ENCODE assay signal across 1 cellular context in the genomic region with DNA sequence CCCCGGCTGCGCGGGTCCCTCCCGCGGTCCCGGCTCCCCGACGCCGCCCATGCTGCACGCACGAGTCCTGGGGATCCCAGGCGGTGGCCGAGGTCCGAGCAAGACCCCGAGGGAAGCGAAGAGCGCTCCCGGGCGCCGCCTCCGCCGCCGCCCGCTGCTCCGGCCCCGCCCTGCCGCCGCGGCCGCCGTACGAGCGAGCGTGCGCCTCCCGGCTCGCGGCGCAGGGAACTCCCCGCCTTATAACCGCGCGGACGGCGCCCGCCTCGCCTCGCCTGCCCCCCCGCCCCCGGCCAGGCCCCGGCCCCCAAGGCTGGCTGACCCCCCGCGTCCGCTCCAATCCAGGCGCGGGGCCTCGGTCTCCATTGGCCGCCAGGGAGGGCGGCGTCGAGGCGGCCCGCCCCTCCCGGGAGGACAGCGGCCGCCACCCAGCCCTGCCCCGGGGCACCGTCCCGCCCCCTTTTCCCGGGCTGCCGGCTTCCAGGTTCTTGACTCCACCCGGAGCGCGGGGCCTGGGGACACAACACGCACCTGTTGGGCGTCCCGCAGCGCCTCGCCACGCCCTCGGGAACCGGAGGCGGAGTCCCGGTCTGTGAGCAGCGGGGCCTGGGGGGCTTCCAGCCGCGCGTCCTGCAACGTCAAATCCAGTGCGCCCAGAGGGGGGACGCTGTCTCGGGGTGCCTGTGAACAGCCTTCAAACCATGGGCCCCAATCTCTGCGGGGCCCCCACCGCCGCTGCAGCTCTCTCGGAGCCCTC.
A peak's percentile ranks its signal among the peaks of the same experiment; 100 is the strongest.
TF ChIP-seq lines count a peak whose summit lies in the region.

A gene with protein sequence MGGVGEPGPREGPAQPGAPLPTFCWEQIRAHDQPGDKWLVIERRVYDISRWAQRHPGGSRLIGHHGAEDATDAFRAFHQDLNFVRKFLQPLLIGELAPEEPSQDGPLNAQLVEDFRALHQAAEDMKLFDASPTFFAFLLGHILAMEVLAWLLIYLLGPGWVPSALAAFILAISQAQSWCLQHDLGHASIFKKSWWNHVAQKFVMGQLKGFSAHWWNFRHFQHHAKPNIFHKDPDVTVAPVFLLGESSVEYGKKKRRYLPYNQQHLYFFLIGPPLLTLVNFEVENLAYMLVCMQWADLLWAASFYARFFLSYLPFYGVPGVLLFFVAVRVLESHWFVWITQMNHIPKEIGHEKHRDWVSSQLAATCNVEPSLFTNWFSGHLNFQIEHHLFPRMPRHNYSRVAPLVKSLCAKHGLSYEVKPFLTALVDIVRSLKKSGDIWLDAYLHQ (minus strand): TSS at position 215 of the 754 bp plus-strand sequence. CDS start 164 bp downstream, at position 51.

TF ChIP-seq in K562, 482 proteins besides CTCF, POLR2A, EP300 and RAD21 (continued from another document and continues in another):
- TF ChIP-seq U2AF1 (optimal IDR thresholded peaks at IDR 0.05; ENCODE audit: low read depth, low read length), result no peak
- TF ChIP-seq, protein P1, sequence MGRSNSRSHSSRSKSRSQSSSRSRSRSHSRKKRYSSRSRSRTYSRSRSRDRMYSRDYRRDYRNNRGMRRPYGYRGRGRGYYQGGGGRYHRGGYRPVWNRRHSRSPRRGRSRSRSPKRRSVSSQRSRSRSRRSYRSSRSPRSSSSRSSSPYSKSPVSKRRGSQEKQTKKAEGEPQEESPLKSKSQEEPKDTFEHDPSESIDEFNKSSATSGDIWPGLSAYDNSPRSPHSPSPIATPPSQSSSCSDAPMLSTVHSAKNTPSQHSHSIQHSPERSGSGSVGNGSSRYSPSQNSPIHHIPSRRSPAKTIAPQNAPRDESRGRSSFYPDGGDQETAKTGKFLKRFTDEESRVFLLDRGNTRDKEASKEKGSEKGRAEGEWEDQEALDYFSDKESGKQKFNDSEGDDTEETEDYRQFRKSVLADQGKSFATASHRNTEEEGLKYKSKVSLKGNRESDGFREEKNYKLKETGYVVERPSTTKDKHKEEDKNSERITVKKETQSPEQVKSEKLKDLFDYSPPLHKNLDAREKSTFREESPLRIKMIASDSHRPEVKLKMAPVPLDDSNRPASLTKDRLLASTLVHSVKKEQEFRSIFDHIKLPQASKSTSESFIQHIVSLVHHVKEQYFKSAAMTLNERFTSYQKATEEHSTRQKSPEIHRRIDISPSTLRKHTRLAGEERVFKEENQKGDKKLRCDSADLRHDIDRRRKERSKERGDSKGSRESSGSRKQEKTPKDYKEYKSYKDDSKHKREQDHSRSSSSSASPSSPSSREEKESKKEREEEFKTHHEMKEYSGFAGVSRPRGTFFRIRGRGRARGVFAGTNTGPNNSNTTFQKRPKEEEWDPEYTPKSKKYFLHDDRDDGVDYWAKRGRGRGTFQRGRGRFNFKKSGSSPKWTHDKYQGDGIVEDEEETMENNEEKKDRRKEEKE (IDR thresholded peaks at IDR 0.05; ENCODE audit: borderline replicate concordance in 1 of 2, control insufficient read depth in 1 of 2, low read depth in 2 of 2, low read length in 1 of 2), result no peak
- TF ChIP-seq GATAD2A (IDR thresholded peaks at IDR 0.05), result no peak
- TF ChIP-seq POLR2G (IDR thresholded peaks at IDR 0.05; ENCODE audit: low read depth, low read length), result peak; percentile 85
- TF ChIP-seq SMARCA4 (IDR thresholded peaks at IDR 0.05), result no peak
- TF ChIP-seq MCM5 (IDR thresholded peaks at IDR 0.05; ENCODE audit: low read depth), result no peak
- no peak for TF ChIP-seq ZNF146 (CRISPR knock-in tag; IDR thresholded peaks at IDR 0.05; ENCODE audit: unreplicated experiment)
- TF ChIP-seq, protein P2, sequence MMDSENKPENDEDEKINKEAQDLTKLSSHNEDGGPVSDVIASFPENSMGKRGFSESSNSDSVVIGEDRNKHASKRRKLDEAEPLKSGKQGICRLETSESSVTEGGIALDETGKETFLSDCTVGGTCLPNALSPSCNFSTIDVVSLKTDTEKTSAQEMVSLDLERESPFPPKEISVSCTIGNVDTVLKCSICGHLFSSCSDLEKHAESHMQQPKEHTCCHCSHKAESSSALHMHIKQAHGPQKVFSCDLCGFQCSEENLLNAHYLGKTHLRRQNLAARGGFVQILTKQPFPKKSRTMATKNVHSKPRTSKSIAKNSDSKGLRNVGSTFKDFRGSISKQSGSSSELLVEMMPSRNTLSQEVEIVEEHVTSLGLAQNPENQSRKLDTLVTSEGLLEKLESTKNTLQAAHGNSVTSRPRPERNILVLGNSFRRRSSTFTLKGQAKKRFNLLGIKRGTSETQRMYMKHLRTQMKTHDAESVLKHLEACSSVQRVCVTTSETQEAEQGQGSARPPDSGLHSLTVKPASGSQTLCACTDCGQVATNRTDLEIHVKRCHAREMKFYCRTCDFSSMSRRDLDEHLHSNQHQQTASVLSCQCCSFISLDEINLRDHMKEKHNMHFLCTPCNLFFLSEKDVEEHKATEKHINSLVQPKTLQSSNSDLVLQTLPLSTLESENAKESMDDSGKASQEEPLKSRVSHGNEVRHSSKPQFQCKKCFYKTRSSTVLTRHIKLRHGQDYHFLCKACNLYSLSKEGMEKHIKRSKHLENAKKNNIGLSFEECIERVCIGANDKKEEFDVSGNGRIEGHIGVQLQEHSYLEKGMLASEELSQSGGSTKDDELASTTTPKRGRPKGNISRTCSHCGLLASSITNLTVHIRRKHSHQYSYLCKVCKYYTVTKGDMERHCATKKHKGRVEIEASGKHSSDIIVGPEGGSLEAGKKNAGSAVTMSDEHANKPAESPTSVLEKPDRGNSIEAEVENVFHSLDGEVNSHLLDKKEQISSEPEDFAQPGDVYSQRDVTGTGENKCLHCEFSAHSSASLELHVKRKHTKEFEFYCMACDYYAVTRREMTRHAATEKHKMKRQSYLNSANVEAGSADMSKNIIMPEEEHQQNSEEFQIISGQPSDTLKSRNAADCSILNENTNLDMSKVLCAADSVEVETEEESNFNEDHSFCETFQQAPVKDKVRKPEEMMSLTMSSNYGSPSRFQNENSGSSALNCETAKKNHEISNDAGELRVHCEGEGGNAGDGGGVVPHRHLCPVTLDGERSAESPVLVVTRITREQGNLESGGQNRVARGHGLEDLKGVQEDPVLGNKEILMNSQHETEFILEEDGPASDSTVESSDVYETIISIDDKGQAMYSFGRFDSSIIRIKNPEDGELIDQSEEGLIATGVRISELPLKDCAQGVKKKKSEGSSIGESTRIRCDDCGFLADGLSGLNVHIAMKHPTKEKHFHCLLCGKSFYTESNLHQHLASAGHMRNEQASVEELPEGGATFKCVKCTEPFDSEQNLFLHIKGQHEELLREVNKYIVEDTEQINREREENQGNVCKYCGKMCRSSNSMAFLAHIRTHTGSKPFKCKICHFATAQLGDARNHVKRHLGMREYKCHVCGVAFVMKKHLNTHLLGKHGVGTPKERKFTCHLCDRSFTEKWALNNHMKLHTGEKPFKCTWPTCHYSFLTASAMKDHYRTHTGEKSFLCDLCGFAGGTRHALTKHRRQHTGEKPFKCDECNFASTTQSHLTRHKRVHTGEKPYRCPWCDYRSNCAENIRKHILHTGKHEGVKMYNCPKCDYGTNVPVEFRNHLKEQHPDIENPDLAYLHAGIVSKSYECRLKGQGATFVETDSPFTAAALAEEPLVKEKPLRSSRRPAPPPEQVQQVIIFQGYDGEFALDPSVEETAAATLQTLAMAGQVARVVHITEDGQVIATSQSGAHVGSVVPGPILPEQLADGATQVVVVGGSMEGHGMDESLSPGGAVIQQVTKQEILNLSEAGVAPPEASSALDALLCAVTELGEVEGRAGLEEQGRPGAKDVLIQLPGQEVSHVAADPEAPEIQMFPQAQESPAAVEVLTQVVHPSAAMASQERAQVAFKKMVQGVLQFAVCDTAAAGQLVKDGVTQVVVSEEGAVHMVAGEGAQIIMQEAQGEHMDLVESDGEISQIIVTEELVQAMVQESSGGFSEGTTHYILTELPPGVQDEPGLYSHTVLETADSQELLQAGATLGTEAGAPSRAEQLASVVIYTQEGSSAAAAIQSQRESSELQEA (IDR thresholded peaks at IDR 0.05; ENCODE audit: low read depth), result peak; percentile 5; the same call in 1 of the 2 replicates
- TF ChIP-seq DPF2 (IDR thresholded peaks at IDR 0.05), result no peak
- TF ChIP-seq, protein P3, sequence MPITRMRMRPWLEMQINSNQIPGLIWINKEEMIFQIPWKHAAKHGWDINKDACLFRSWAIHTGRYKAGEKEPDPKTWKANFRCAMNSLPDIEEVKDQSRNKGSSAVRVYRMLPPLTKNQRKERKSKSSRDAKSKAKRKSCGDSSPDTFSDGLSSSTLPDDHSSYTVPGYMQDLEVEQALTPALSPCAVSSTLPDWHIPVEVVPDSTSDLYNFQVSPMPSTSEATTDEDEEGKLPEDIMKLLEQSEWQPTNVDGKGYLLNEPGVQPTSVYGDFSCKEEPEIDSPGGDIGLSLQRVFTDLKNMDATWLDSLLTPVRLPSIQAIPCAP (CRISPR knock-in tag; IDR thresholded peaks at IDR 0.05; ENCODE audit: borderline replicate concordance), result no peak
- 0 out of 2 replicates have a peak, but pooled peaks have one; percentile 56 for TF ChIP-seq FOXP4 (CRISPR knock-in tag; IDR thresholded peaks at IDR 0.05; ENCODE audit: borderline replicate concordance)
- TF ChIP-seq ZNF77 (CRISPR knock-in tag; IDR thresholded peaks at IDR 0.05), result no peak
- TF ChIP-seq, protein P4, sequence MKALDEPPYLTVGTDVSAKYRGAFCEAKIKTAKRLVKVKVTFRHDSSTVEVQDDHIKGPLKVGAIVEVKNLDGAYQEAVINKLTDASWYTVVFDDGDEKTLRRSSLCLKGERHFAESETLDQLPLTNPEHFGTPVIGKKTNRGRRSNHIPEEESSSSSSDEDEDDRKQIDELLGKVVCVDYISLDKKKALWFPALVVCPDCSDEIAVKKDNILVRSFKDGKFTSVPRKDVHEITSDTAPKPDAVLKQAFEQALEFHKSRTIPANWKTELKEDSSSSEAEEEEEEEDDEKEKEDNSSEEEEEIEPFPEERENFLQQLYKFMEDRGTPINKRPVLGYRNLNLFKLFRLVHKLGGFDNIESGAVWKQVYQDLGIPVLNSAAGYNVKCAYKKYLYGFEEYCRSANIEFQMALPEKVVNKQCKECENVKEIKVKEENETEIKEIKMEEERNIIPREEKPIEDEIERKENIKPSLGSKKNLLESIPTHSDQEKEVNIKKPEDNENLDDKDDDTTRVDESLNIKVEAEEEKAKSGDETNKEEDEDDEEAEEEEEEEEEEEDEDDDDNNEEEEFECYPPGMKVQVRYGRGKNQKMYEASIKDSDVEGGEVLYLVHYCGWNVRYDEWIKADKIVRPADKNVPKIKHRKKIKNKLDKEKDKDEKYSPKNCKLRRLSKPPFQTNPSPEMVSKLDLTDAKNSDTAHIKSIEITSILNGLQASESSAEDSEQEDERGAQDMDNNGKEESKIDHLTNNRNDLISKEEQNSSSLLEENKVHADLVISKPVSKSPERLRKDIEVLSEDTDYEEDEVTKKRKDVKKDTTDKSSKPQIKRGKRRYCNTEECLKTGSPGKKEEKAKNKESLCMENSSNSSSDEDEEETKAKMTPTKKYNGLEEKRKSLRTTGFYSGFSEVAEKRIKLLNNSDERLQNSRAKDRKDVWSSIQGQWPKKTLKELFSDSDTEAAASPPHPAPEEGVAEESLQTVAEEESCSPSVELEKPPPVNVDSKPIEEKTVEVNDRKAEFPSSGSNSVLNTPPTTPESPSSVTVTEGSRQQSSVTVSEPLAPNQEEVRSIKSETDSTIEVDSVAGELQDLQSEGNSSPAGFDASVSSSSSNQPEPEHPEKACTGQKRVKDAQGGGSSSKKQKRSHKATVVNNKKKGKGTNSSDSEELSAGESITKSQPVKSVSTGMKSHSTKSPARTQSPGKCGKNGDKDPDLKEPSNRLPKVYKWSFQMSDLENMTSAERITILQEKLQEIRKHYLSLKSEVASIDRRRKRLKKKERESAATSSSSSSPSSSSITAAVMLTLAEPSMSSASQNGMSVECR (CRISPR knock-in tag; IDR thresholded peaks at IDR 0.05), result no peak
- TF ChIP-seq PCBP1 (IDR thresholded peaks at IDR 0.05; ENCODE audit: low read depth, low read length, poor library complexity, severe bottlenecking), result peak; percentile 68
- TF ChIP-seq REST (CRISPR knock-in tag; IDR thresholded peaks at IDR 0.05; ENCODE audit: low read depth), result peak; percentile 51; the same call in 1 of the 2 replicates
- TF ChIP-seq SIX5 (IDR thresholded peaks at IDR 0.05; ENCODE audit: borderline replicate concordance in 1 of 2, insufficient read depth in 1 of 2, low read depth in 1 of 2, low read length in 2 of 2), result no peak
